Comparison of ENCODE assay signal across 10 cellular contexts in the genomic region with DNA sequence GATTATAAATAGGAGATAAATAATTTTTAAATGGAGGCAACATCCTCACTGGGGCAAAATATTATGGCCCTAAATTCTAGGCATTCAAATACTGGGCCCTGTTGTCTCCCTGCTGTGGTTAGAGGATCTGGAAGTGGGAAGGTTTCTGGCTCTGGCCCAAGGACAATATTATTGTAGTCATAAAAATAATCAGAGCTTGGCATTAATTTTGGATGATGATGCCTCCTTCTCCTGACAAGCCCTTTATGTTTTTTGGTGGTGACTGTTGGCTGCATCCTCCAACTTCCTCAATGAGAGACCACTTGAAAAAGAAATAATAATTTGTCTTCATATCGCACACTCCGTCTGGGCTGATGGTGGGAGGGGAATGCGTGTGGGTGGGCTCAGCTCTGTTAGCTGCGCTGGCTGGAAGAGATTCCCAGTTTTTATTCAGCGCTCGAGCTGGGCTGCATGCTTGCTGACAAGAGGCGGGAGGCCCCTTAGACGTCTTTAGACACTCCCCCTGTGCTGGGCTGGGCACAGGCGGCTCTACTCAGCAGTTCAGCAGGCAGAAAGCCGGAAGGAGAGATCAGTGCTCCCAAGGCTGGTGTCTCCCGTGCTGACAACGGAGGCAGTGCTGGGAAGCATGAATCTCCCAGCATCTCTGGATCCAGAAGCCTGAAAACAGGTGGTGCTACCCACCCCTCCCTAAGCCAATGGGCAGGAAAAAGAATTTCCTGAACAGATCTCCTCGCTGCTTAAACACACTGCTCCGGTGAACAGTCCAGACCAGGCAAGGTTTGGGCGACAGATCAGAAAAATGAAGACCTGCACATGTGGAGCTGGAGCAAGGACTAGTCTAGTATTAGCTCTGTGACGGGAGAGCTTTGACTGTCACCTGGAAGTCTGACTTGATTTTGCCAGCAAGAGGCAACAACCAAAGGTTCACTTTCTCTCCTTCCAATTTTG.
DNase-seq lines count a peak whose midpoint lies in the region; ATAC-seq and TF ChIP-seq lines count a peak whose summit lies in the region.
"Had no signal": no experiment of that assay in that cellular context is flagged by ENCODE, and none has a peak within 500 bp of the region (broad histone marks: within the 10 kb centered on the region; RNA-seq: fewer than 3 reads in every experiment).

No MANE protein-coding gene starts in this region.

- H3K36me3 ChIP-seq in DND-41 (ENCODE audit: insufficient read depth, low read length): no peaks in the 10 kb centered on the region
- no peaks in the 10 kb centered on the region for H3K36me3 ChIP-seq in endodermal cell (ENCODE audit: control insufficient read depth, insufficient read depth, low read length)
- H3K36me3 ChIP-seq: neutrophil had no signal

- no peaks in the 10 kb centered on the region for H3K9me3 Mint-ChIP-seq in endodermal cell
- H3K9me3 Mint-ChIP-seq: activated B cell treated with CpG ODN at 0.5 μM for 24 hours had no signal

- H3K4me3 ChIP-seq in DND-41 (ENCODE audit: low read depth in 1 of 2, low read length in 2 of 2) (no peak overlapping the region), endodermal cell (ENCODE audit: low read length) (no peak overlapping the region)

- no peaks in the 10 kb centered on the region for H3K36me3 Mint-ChIP-seq in endodermal cell (ENCODE audit: low read depth)

- no peak overlapping the region for H3K9ac ChIP-seq in DND-41 (ENCODE audit: low read depth, low read length)
- no peak overlapping the region for H3K9ac ChIP-seq in endodermal cell (ENCODE audit: extremely low read depth, low read length, poor library complexity, severe bottlenecking)

- no peak for TF ChIP-seq CTCF in DND-41 (IDR thresholded peaks at IDR 0.05; ENCODE audit: borderline replicate concordance, extremely low read depth, low read length, poor library complexity, severe bottlenecking)
- no peak for TF ChIP-seq CTCF in endodermal cell (conservative IDR thresholded peaks at IDR 0.05)

- H3K27me3 ChIP-seq in DND-41 (ENCODE audit: insufficient read depth, low read length, poor library complexity) (peaks cover 58% of the 10 kb centered on the region), endodermal cell (ENCODE audit: control insufficient read depth, insufficient read depth, low read length, poor library complexity, severe bottlenecking) (no peaks in the 10 kb centered on the region)

- no peak overlapping the region for H3K27ac Mint-ChIP-seq in endodermal cell
- H3K27ac Mint-ChIP-seq: activated B cell treated with CpG ODN at 0.5 μM for 24 hours had no signal

- 0 out of 2 replicates have a peak overlapping the region, but pooled peaks have one; percentile 46 for H2AFZ ChIP-seq in DND-41 (ENCODE audit: low read depth, low read length)

- ATAC-seq in DND-41 (ENCODE audit: insufficient read depth, low read depth): peak; percentile 85
- ATAC-seq in GM21381 (IDR thresholded peaks at IDR 0.05; ENCODE audit: unreplicated experiment): no peak
- ATAC-seq in HG03442 (IDR thresholded peaks at IDR 0.05; ENCODE audit: unreplicated experiment): no peak

- peaks cover 15% of the 10 kb centered on the region for H3K27me3 Mint-ChIP-seq in endodermal cell (ENCODE audit: insufficient read depth)

- H3K4me2 ChIP-seq in DND-41 (ENCODE audit: insufficient read depth, low read length): peak overlapping the region; percentile 6; the same call in 1 of the 2 replicates

- no peaks in the 10 kb centered on the region for H3K79me2 ChIP-seq in DND-41 (ENCODE audit: insufficient read depth, low read length)

- H3K4me1 ChIP-seq in DND-41 (ENCODE audit: insufficient read depth, low read length): peaks cover 6% of the 10 kb centered on the region; the same call in 1 of the 2 replicates
- H3K4me1 ChIP-seq in endodermal cell (ENCODE audit: control insufficient read depth, insufficient read depth, low read length): no peaks in the 10 kb centered on the region

- H3K27ac ChIP-seq in DND-41 (ENCODE audit: low read length): no peak overlapping the region
- no peak overlapping the region for H3K27ac ChIP-seq in endodermal cell (ENCODE audit: low read depth, low read length)
- H3K27ac ChIP-seq: neutrophil had no signal

- 57 to 69% methylated on average over 9 to 16 of the region's 16 CpGs for WGBS in endodermal cell (ENCODE audit: insufficient coverage in 1 of 2, insufficient read length in 1 of 2), 2 experiments

- H4K20me1 ChIP-seq in DND-41 (ENCODE audit: insufficient read depth, low read length): no peaks in the 10 kb centered on the region

- peak; percentile 30 for DNase-seq in DND-41
- DNase-seq in NCI-H446 (lab: John Stamatoyannopoulos, UW): peak; percentile 70 to 85
- peak; percentile 75 for DNase-seq in endodermal cell
- DNase-seq in myocyte (ENCODE audit: low read depth): peak; percentile 49
- DNase-seq in NK-92 (lab: John Stamatoyannopoulos, UW; ENCODE audit: unreplicated experiment): no peak
- DNase-seq in NAMALWA (ENCODE audit: low spot score): no peak
- DNase-seq: activated B cell treated with CpG ODN at 0.5 μM for 24 hours had no signal

- H3K4me1 Mint-ChIP-seq in endodermal cell: peaks cover 5% of the 10 kb centered on the region
- H3K4me1 Mint-ChIP-seq: activated B cell treated with CpG ODN at 0.5 μM for 24 hours had no signal

- no peaks in the 10 kb centered on the region for H3K9me3 ChIP-seq in DND-41 (ENCODE audit: insufficient read depth, low read length, severe bottlenecking)
- no peaks in the 10 kb centered on the region for H3K9me3 ChIP-seq in endodermal cell (ENCODE audit: control insufficient read depth, low read length)
- H3K9me3 ChIP-seq: neutrophil had no signal

- H3K4me3 Mint-ChIP-seq in endodermal cell: no peak overlapping the region
- H3K4me3 Mint-ChIP-seq: activated B cell treated with CpG ODN at 0.5 μM for 24 hours had no signal

Comparison
In these comparisons a context has a peak if more than half of its experiments do, and no peak if none do; other contexts are left out.
1. DNase-seq: peak in DND-41 (single experiment), NCI-H446 (2 of 2), endodermal cell (single experiment) and myocyte (single experiment); none in NK-92 (single experiment) and NAMALWA (single experiment).